16 cellular contexts compared by ENCODE assay signal in the genomic region with DNA sequence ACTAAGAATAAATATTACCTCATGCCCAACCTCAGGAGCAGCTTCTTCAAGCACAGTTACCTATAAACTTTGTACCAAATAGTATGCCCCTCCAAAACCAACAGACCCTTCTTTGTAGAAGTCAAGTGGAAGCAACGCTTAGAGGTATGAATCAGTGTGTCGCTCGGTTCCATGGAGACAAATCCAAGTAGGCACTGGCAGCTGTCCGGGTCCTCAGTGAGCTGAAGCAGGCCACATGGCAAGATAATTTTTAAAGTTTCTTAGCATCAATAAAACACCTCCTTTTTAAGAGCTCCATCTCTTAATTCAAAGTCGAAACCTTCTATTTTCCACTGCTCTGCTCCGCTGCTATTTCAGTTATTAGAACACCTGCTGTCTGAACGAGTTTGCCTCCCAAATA.
"Had no signal": no experiment of that assay in that cellular context is flagged by ENCODE, and none has a peak within 500 bp of the region (broad histone marks: within the 10 kb centered on the region; RNA-seq: fewer than 3 reads in every experiment).

No MANE protein-coding gene starts in this region.

- H3K4me3 Mint-ChIP-seq: activated CD4-positive, alpha-beta T cell treated with anti-CD3 and anti-CD28 coated beads, Interleukin-2, amount 10 ng/mL, durations not matched to agents 7 days and 5 days; activated naive CD4-positive, alpha-beta T cell treated with anti-CD3 and anti-CD28 coated beads for 36 hours; memory B cell; nephron had no signal

- H3K27me3 Mint-ChIP-seq: activated CD4-positive, alpha-beta T cell treated with anti-CD3 and anti-CD28 coated beads, Interleukin-2, amount 10 ng/mL, durations not matched to agents 7 days and 5 days had no signal

- H3K36me3 Mint-ChIP-seq: memory B cell had no signal

- H3K4me1 Mint-ChIP-seq: memory B cell, nephron had no signal

- H3K4me1 ChIP-seq: adrenal gland, gastrocnemius medialis, heart right ventricle had no signal

- H3K27ac Mint-ChIP-seq: activated CD4-positive, alpha-beta T cell treated with anti-CD3 and anti-CD28 coated beads, Interleukin-2, amount 10 ng/mL, durations not matched to agents 7 days and 5 days; activated naive CD4-positive, alpha-beta T cell treated with anti-CD3 and anti-CD28 coated beads for 36 hours; memory B cell; nephron had no signal

- H3K9me3 ChIP-seq: adrenal gland, gastrocnemius medialis, heart right ventricle, left lung had no signal

- ATAC-seq: gastrocnemius medialis, heart right ventricle, left lung, sciatic nerve had no signal

- H3K4me3 ChIP-seq: adrenal gland, coronary artery, gastrocnemius medialis, heart right ventricle, left lung had no signal

- DNase-seq: activated CD4-positive, alpha-beta T cell treated with anti-CD3 and anti-CD28 coated beads, Interleukin-2, amount 10 ng/mL, durations not matched to agents 7 days and 5 days; activated CD8-positive, alpha-beta memory T cell treated with anti-CD3 and anti-CD28 coated beads for 24 hours; activated naive CD4-positive, alpha-beta T cell treated with anti-CD3 and anti-CD28 coated beads for 36 hours; adrenal gland; effector CD4-positive, alpha-beta T cell; gastrocnemius medialis; heart right ventricle; islet precursor cell; left lung; stimulated activated CD4-positive, alpha-beta T cell treated with anti-CD3 and anti-CD28 coated beads, Interleukin-2, amount 100 ng/mL, for 24 hours; stimulated activated naive CD4-positive, alpha-beta T cell treated with Interleukin-2 at 50 U/mL for 16 hours; trophoblast cell had no signal

- H3K27me3 ChIP-seq: adrenal gland, gastrocnemius medialis, heart right ventricle, left lung had no signal

- H3K27ac ChIP-seq: adrenal gland, coronary artery, gastrocnemius medialis, heart right ventricle, left lung had no signal

- H3K9me3 Mint-ChIP-seq: activated CD4-positive, alpha-beta T cell treated with anti-CD3 and anti-CD28 coated beads, Interleukin-2, amount 10 ng/mL, durations not matched to agents 7 days and 5 days; activated naive CD4-positive, alpha-beta T cell treated with anti-CD3 and anti-CD28 coated beads for 36 hours; nephron had no signal

- H3K36me3 ChIP-seq: adrenal gland, gastrocnemius medialis, heart right ventricle, left lung had no signal
